In genomic region chr2:85551698-85552678, GRCh38 we compare ENCODE assay signal across 1 cellular context.
TF ChIP-seq lines count a peak whose summit lies in the region.

No MANE protein-coding gene starts in this region.

TF ChIP-seq in HepG2, 621 proteins besides CTCF, POLR2A, EP300 and RAD21 (continued from another document and continues in another):
- TF ChIP-seq ZFY (CRISPR knock-in tag; IDR thresholded peaks at IDR 0.05), result no peak
- 0 out of 2 replicates have a peak, but pooled peaks have one; percentile 52 for TF ChIP-seq ZBTB7B (CRISPR knock-in tag; IDR thresholded peaks at IDR 0.05)
- TF ChIP-seq NR2F6 (IDR thresholded peaks at IDR 0.05), result no peak
- TF ChIP-seq NR2F6 (CRISPR knock-in tag; IDR thresholded peaks at IDR 0.05), result 0 out of 2 replicates have a peak, but pooled peaks have one; percentile 15
- TF ChIP-seq GZF1 (CRISPR knock-in tag; IDR thresholded peaks at IDR 0.05), result no peak
- no peak for TF ChIP-seq RCOR2 (CRISPR knock-in tag; IDR thresholded peaks at IDR 0.05)
- no peak for TF ChIP-seq ZNF660 (CRISPR knock-in tag; IDR thresholded peaks at IDR 0.05; ENCODE audit: borderline replicate concordance, low read depth)
- TF ChIP-seq FOXJ3 (CRISPR knock-in tag; IDR thresholded peaks at IDR 0.05; ENCODE audit: borderline replicate concordance), result no peak
- no peak for TF ChIP-seq SETDB1 (CRISPR knock-in tag; IDR thresholded peaks at IDR 0.05; ENCODE audit: borderline replicate concordance)
- no peak for TF ChIP-seq ZSCAN30 (CRISPR knock-in tag; IDR thresholded peaks at IDR 0.05)
- peak; percentile 30; the same call in 1 of the 2 replicates for TF ChIP-seq MXD4 (CRISPR knock-in tag; IDR thresholded peaks at IDR 0.05)
- TF ChIP-seq ZNF256 (CRISPR knock-in tag; conservative IDR thresholded peaks at IDR 0.05), result no peak
- TF ChIP-seq KDM1A (CRISPR knock-in tag; IDR thresholded peaks at IDR 0.05), result no peak
- no peak for TF ChIP-seq ZFAT (CRISPR knock-in tag; conservative IDR thresholded peaks at IDR 0.05)
- no peak for TF ChIP-seq ZKSCAN5 (CRISPR knock-in tag; IDR thresholded peaks at IDR 0.05)
- TF ChIP-seq ZNF567 (CRISPR knock-in tag; IDR thresholded peaks at IDR 0.05; ENCODE audit: borderline replicate concordance), result 0 out of 2 replicates have a peak, but pooled peaks have one; percentile 66
- no peak for TF ChIP-seq ZNF552 (CRISPR knock-in tag; IDR thresholded peaks at IDR 0.05; ENCODE audit: borderline replicate concordance)
- no peak for TF ChIP-seq ELK4 (CRISPR knock-in tag; IDR thresholded peaks at IDR 0.05; ENCODE audit: borderline replicate concordance)
- no peak for TF ChIP-seq ZNF557 (CRISPR knock-in tag; IDR thresholded peaks at IDR 0.05)
- no peak for TF ChIP-seq MAX (IDR thresholded peaks at IDR 0.05)
- no peak for TF ChIP-seq IKZF5 (CRISPR knock-in tag; IDR thresholded peaks at IDR 0.05)
- no peak for TF ChIP-seq MLLT10 (CRISPR knock-in tag; IDR thresholded peaks at IDR 0.05)
- TF ChIP-seq FOXP1 (IDR thresholded peaks at IDR 0.05), result no peak
- TF ChIP-seq FOXP1 (CRISPR knock-in tag; IDR thresholded peaks at IDR 0.05), result no peak
- TF ChIP-seq ZNF784 (CRISPR knock-in tag; IDR thresholded peaks at IDR 0.05; ENCODE audit: borderline replicate concordance), result peak; percentile 57; the same call in 1 of the 2 replicates
- TF ChIP-seq TCF7 (IDR thresholded peaks at IDR 0.05; ENCODE audit: low read depth), result no peak
- no peak for TF ChIP-seq MTA1 (CRISPR knock-in tag; IDR thresholded peaks at IDR 0.05; ENCODE audit: borderline replicate concordance)
- no peak for TF ChIP-seq ZNF83 (CRISPR knock-in tag; IDR thresholded peaks at IDR 0.05; ENCODE audit: borderline replicate concordance)
- TF ChIP-seq ZBTB43 (CRISPR knock-in tag; conservative IDR thresholded peaks at IDR 0.05), result no peak
- TF ChIP-seq ZNF891 (CRISPR knock-in tag; IDR thresholded peaks at IDR 0.05), result no peak
- no peak for TF ChIP-seq PREB (CRISPR knock-in tag; IDR thresholded peaks at IDR 0.05)
- TF ChIP-seq FOSL2 (CRISPR knock-in tag; IDR thresholded peaks at IDR 0.05), result no peak; the same call in 1 of the 2 replicates
- TF ChIP-seq ZNF782 (CRISPR knock-in tag; IDR thresholded peaks at IDR 0.05; ENCODE audit: borderline replicate concordance), result no peak
- TF ChIP-seq EED (CRISPR knock-in tag; IDR thresholded peaks at IDR 0.05), result 0 out of 2 replicates have a peak, but pooled peaks have one; percentile 69
- no peak for TF ChIP-seq ZNF230 (CRISPR knock-in tag; IDR thresholded peaks at IDR 0.05)
- no peak for TF ChIP-seq ZNF672 (CRISPR knock-in tag; IDR thresholded peaks at IDR 0.05)
- TF ChIP-seq MED13 (CRISPR knock-in tag; IDR thresholded peaks at IDR 0.05), result no peak
- TF ChIP-seq KMT2B (CRISPR knock-in tag; IDR thresholded peaks at IDR 0.05), result no peak
- TF ChIP-seq SMYD3 (CRISPR knock-in tag; IDR thresholded peaks at IDR 0.05), result no peak
- no peak for TF ChIP-seq AKNA (CRISPR knock-in tag; IDR thresholded peaks at IDR 0.05; ENCODE audit: borderline replicate concordance)
- no peak for TF ChIP-seq ZBTB21 (CRISPR knock-in tag; IDR thresholded peaks at IDR 0.05)
- 0 out of 2 replicates have a peak, but pooled peaks have one; percentile 53 for TF ChIP-seq ZNF501 (CRISPR knock-in tag; IDR thresholded peaks at IDR 0.05)
- TF ChIP-seq RFX3 (CRISPR knock-in tag; IDR thresholded peaks at IDR 0.05), result no peak
- no peak for TF ChIP-seq ZFP37 (CRISPR knock-in tag; IDR thresholded peaks at IDR 0.05; ENCODE audit: borderline replicate concordance)
- no peak for TF ChIP-seq ZNF468 (CRISPR knock-in tag; IDR thresholded peaks at IDR 0.05)
- no peak for TF ChIP-seq TFE3 (CRISPR knock-in tag; IDR thresholded peaks at IDR 0.05)
- no peak for TF ChIP-seq GMEB2 (CRISPR knock-in tag; IDR thresholded peaks at IDR 0.05; ENCODE audit: low read depth)
- no peak for TF ChIP-seq ADNP (CRISPR knock-in tag; IDR thresholded peaks at IDR 0.05)
- TF ChIP-seq KDM4B (CRISPR knock-in tag; IDR thresholded peaks at IDR 0.05), result no peak
- no peak for TF ChIP-seq PBX2 (CRISPR knock-in tag; IDR thresholded peaks at IDR 0.05)
- no peak for TF ChIP-seq ZNF841 (CRISPR knock-in tag; IDR thresholded peaks at IDR 0.05; ENCODE audit: borderline replicate concordance)
- TF ChIP-seq ZNF510 (CRISPR knock-in tag; IDR thresholded peaks at IDR 0.05; ENCODE audit: low read depth), result no peak
- TF ChIP-seq ZNF138 (CRISPR knock-in tag; IDR thresholded peaks at IDR 0.05; ENCODE audit: low read depth), result no peak
- no peak for TF ChIP-seq ZNF362 (CRISPR knock-in tag; IDR thresholded peaks at IDR 0.05; ENCODE audit: borderline replicate concordance)
- TF ChIP-seq ZSCAN20 (CRISPR knock-in tag; IDR thresholded peaks at IDR 0.05; ENCODE audit: borderline replicate concordance), result no peak
- no peak for TF ChIP-seq HNRNPL (IDR thresholded peaks at IDR 0.05; ENCODE audit: low read depth, low read length)
- TF ChIP-seq TBP (CRISPR knock-in tag; IDR thresholded peaks at IDR 0.05), result no peak
- TF ChIP-seq KLF6 (CRISPR knock-in tag; IDR thresholded peaks at IDR 0.05), result 0 out of 2 replicates have a peak, but pooled peaks have one; percentile 55
- TF ChIP-seq ZFP36 (IDR thresholded peaks at IDR 0.05; ENCODE audit: borderline replicate concordance, low read depth, low read length, partially characterized antibody), result no peak
- TF ChIP-seq ZIK1 (CRISPR knock-in tag; IDR thresholded peaks at IDR 0.05; ENCODE audit: borderline replicate concordance, low read depth), result no peak
